Comparison of ENCODE assay signal across 25 cellular contexts in genomic region chr5:149285153-149285552, GRCh38. TPM values are rescaled to one million over a fixed set of nuclear protein-coding genes. Genes with fewer than 3 reads are reported as not detected.
DNase-seq lines count a peak whose midpoint lies in the region; ATAC-seq and TF ChIP-seq lines count a peak whose summit lies in the region.
"Had no signal": no experiment of that assay in that cellular context is flagged by ENCODE, and none has a peak within 500 bp of the region (broad histone marks: within the 10 kb centered on the region; RNA-seq: fewer than 3 reads in every experiment).

No MANE protein-coding gene starts in this region.

- no peak overlapping the region for H2BK120ac ChIP-seq in IMR-90 (ENCODE audit: low read depth, low read length)

- no peak overlapping the region for H4K5ac ChIP-seq in IMR-90 (ENCODE audit: low read depth, low read length)

- no peak for TF ChIP-seq EP300 in esophagus muscularis mucosa (IDR thresholded peaks at IDR 0.05)

- no peak overlapping the region for H4K8ac ChIP-seq in IMR-90 (ENCODE audit: low read depth in 2 of 2, low read length in 2 of 2)

- H3K9me3 Mint-ChIP-seq in activated naive CD4-positive, alpha-beta T cell treated with anti-CD3 and anti-CD28 coated beads, Interleukin-2, amount 50 U/mL, for 72 hours = no peaks in the 10 kb centered on the region
- H3K9me3 Mint-ChIP-seq in stimulated activated effector memory CD8-positive, alpha-beta T cell treated with anti-CD3 and anti-CD28 coated beads, Interleukin-12 subunit alpha, Interleukin-12 subunit beta, amount 100 ng/mL, for 72 hours = no peaks in the 10 kb centered on the region
- H3K9me3 Mint-ChIP-seq: activated CD4-positive, alpha-beta memory T cell treated with anti-CD3 and anti-CD28 coated beads, Interleukin-2, amount 10 ng/mL, durations not matched to agents 7 days and 5 days; neural progenitor cell; T-helper 2 cell treated with Interferon-gamma antibody and Interleukin-4, amounts not matched to agents 5 μg/mL and 100 μg/mL, for 36 hours had no signal

- H4K20me1 ChIP-seq in IMR-90 (ENCODE audit: insufficient read depth, low read length) = no peaks in the 10 kb centered on the region

- no peak overlapping the region for H3K4me3 Mint-ChIP-seq in stimulated activated effector memory CD8-positive, alpha-beta T cell treated with anti-CD3 and anti-CD28 coated beads, Interleukin-12 subunit alpha, Interleukin-12 subunit beta, amount 100 ng/mL, for 72 hours
- H3K4me3 Mint-ChIP-seq: activated CD4-positive, alpha-beta memory T cell treated with anti-CD3 and anti-CD28 coated beads, Interleukin-2, amount 10 ng/mL, durations not matched to agents 7 days and 5 days; neural progenitor cell; T-helper 2 cell treated with Interferon-gamma antibody and Interleukin-4, amounts not matched to agents 5 μg/mL and 100 μg/mL, for 36 hours had no signal

- H3K9me3 ChIP-seq in IMR-90 (ENCODE audit: control insufficient read depth, insufficient read depth, low read length) = no peaks in the 10 kb centered on the region
- no peaks in the 10 kb centered on the region for H3K9me3 ChIP-seq in esophagus muscularis mucosa
- H3K9me3 ChIP-seq: MG63, uterus had no signal

- TF ChIP-seq CTCF in IMR-90 (conservative IDR thresholded peaks at IDR 0.05; ENCODE audit: low read depth, low read length) (no peak), esophagus muscularis mucosa (IDR thresholded peaks at IDR 0.05) (no peak)

- H3K36me3 Mint-ChIP-seq in activated naive CD4-positive, alpha-beta T cell treated with anti-CD3 and anti-CD28 coated beads, Interleukin-2, amount 50 U/mL, for 72 hours = no peaks in the 10 kb centered on the region
- no peaks in the 10 kb centered on the region for H3K36me3 Mint-ChIP-seq in stimulated activated effector memory CD8-positive, alpha-beta T cell treated with anti-CD3 and anti-CD28 coated beads, Interleukin-12 subunit alpha, Interleukin-12 subunit beta, amount 100 ng/mL, for 72 hours
- H3K36me3 Mint-ChIP-seq: neural progenitor cell had no signal

- no peaks in the 10 kb centered on the region for H3K4me1 Mint-ChIP-seq in stimulated activated effector memory CD8-positive, alpha-beta T cell treated with anti-CD3 and anti-CD28 coated beads, Interleukin-12 subunit alpha, Interleukin-12 subunit beta, amount 100 ng/mL, for 72 hours
- H3K4me1 Mint-ChIP-seq: activated CD4-positive, alpha-beta memory T cell treated with anti-CD3 and anti-CD28 coated beads, Interleukin-2, amount 10 ng/mL, durations not matched to agents 7 days and 5 days had no signal

- no peak overlapping the region for H4K91ac ChIP-seq in IMR-90 (ENCODE audit: insufficient read depth, low read depth, low read length)

- 0 out of 4 replicates have a peak, but pooled peaks cover 3 to 7% of the 10 kb centered on the region in 2 experiments for H3K79me1 ChIP-seq in IMR-90 (ENCODE audit: low read depth in 1 of 2, low read length in 2 of 2)

- H2AK5ac ChIP-seq in IMR-90 (ENCODE audit: low read depth, low read length) = peak overlapping the region; percentile 20; the same call in 1 of the 2 replicates

- H3K14ac ChIP-seq in IMR-90 (replicated peaks; ENCODE audit: low read depth, low read length) = 0 out of 2 replicates have a peak overlapping the region, but pooled peaks have one; percentile 4

- intact Hi-C loops in IMR-90 (cut with micrococcal nuclease) (no loop called here), esophagus muscularis mucosa (cut with DNase I) (no loop called here)

- TF ChIP-seq POLR2A in IMR-90 (IDR thresholded peaks at IDR 0.05; ENCODE audit: low read depth, low read length) (no peak), esophagus muscularis mucosa (IDR thresholded peaks at IDR 0.05; ENCODE audit: low read depth) (no peak)

- TF ChIP-seq RAD21 in IMR-90 (IDR thresholded peaks at IDR 0.05; ENCODE audit: low read length) = no peak

- POLR2A ChIA-PET in IMR-90 (lab: Charles Lee; ENCODE audit: unreplicated experiment) = no interaction called here

- no peak overlapping the region for H2AK9ac ChIP-seq in IMR-90 (replicated peaks; ENCODE audit: low read depth, low read length, poor library complexity)

- peak; percentile 75 to 92 for ATAC-seq in activated naive CD4-positive, alpha-beta T cell treated with anti-CD3 and anti-CD28 coated beads, Interleukin-2, amount 50 U/mL, for 72 hours
- ATAC-seq in IMR-90 (ENCODE audit: low read depth) (no peak), GM18861 (IDR thresholded peaks at IDR 0.05; ENCODE audit: unreplicated experiment) (no peak), HG02642 (IDR thresholded peaks at IDR 0.05; ENCODE audit: poor library complexity, unreplicated experiment) (no peak)
- peak; percentile 76 for ATAC-seq in stimulated activated effector memory CD8-positive, alpha-beta T cell treated with anti-CD3 and anti-CD28 coated beads, Interleukin-12 subunit alpha, Interleukin-12 subunit beta, amount 100 ng/mL, for 72 hours

- CTCF ChIA-PET in IMR-90 (lab: Yijun Ruan, JAX) = no interaction called here

- no peak overlapping the region for H3K4ac ChIP-seq in IMR-90 (ENCODE audit: low read depth, low read length)

- H3K27ac Mint-ChIP-seq in activated naive CD4-positive, alpha-beta T cell treated with anti-CD3 and anti-CD28 coated beads, Interleukin-2, amount 50 U/mL, for 72 hours = peak overlapping the region in 1 of 2 donors; percentile 15
- no peak overlapping the region for H3K27ac Mint-ChIP-seq in stimulated activated effector memory CD8-positive, alpha-beta T cell treated with anti-CD3 and anti-CD28 coated beads, Interleukin-12 subunit alpha, Interleukin-12 subunit beta, amount 100 ng/mL, for 72 hours
- H3K27ac Mint-ChIP-seq: activated CD4-positive, alpha-beta memory T cell treated with anti-CD3 and anti-CD28 coated beads, Interleukin-2, amount 10 ng/mL, durations not matched to agents 7 days and 5 days; neural progenitor cell; T-helper 2 cell treated with Interferon-gamma antibody and Interleukin-4, amounts not matched to agents 5 μg/mL and 100 μg/mL, for 36 hours had no signal

- H3K4me3 ChIP-seq in IMR-90 (ENCODE audit: insufficient read depth, low read depth, low read length) (no peak overlapping the region), esophagus muscularis mucosa (no peak overlapping the region)
- H3K4me3 ChIP-seq: MG63, neural progenitor cell, uterus had no signal

- no peak overlapping the region for H2AFZ ChIP-seq in IMR-90 (replicated peaks; ENCODE audit: low read length, poor library complexity)
- H2AFZ ChIP-seq: neural progenitor cell had no signal

- no peak for DNase-seq in activated naive CD4-positive, alpha-beta T cell treated with anti-CD3 and anti-CD28 coated beads, Interleukin-2, amount 50 U/mL, for 72 hours (ENCODE audit: low spot score in 2 of 2)
- no peak for DNase-seq in activated naive CD4-positive, alpha-beta T cell treated with Interleukin-2 at 50 U/mL for 16 hours
- DNase-seq in IMR-90 = no peak
- DNase-seq in esophagus muscularis mucosa (ENCODE audit: extremely low spot score) = no peak
- DNase-seq in stimulated activated effector memory CD8-positive, alpha-beta T cell treated with anti-CD3 and anti-CD28 coated beads, Interleukin-12 subunit alpha, Interleukin-12 subunit beta, amount 100 ng/mL, for 72 hours (ENCODE audit: low spot score in 2 of 2) = no peak
- no peak for DNase-seq in COLO829 (ENCODE audit: low spot score)
- DNase-seq: activated CD4-positive, alpha-beta memory T cell treated with anti-CD3 and anti-CD28 coated beads, Interleukin-2, amount 10 ng/mL, durations not matched to agents 7 days and 5 days; activated naive CD4-positive, alpha-beta T cell; activated T-cell treated with anti-CD3 and anti-CD28 coated beads for 4 hours; anterior cingulate cortex; C1 segment of cervical spinal cord; Calu3; central memory CD4-positive, alpha-beta T cell; DND-41; MG63; NCI-H774; posterior cingulate gyrus; RPMI8226; stimulated activated CD8-positive, alpha-beta memory T cell treated with anti-CD3 and anti-CD28 coated beads, Interleukin-4, amount 100 ng/mL, for 48 hours had no signal

- WGBS in IMR-90 (ENCODE audit: extremely low coverage in 2 of 2, insufficient read length in 1 of 2), 2 experiments = no CpG with 5 or more reads among the region's 1 CpG
- WGBS in esophagus muscularis mucosa = 92% methylated on average over 1 of the region's 1 CpG

- peaks cover 20% of the 10 kb centered on the region; the same call in 1 of the 2 replicates for H3K9me1 ChIP-seq in IMR-90 (ENCODE audit: insufficient read depth, low read length)

- no peak overlapping the region for H2BK5ac ChIP-seq in IMR-90 (ENCODE audit: low read depth, low read length, poor library complexity, severe bottlenecking)

- no peak overlapping the region for H3K9ac ChIP-seq in IMR-90 (ENCODE audit: low read depth, low read length)
- H3K9ac ChIP-seq: neural progenitor cell had no signal

- H3K4me2 ChIP-seq in IMR-90 (ENCODE audit: low read depth, low read length) = no peak overlapping the region
- H3K4me2 ChIP-seq: neural progenitor cell had no signal

- peaks cover 1% of the 10 kb centered on the region; the same call in 1 of the 2 replicates for H3K4me1 ChIP-seq in IMR-90 (ENCODE audit: control insufficient read depth, insufficient read depth, low read length)
- H3K4me1 ChIP-seq in esophagus muscularis mucosa = peaks cover 25 to 77% (median 34%) of the 10 kb centered on the region in 4 donors
- H3K4me1 ChIP-seq: neural progenitor cell had no signal

- H3K56ac ChIP-seq in IMR-90 (ENCODE audit: extremely low read depth, insufficient read depth, low read length) = no peak overlapping the region

- in situ Hi-C loops in IMR-90 (cut with MboI; ENCODE audit: low sequenced_read_pairs) = no loop called here

- H3K36me3 ChIP-seq in IMR-90 (ENCODE audit: control insufficient read depth, insufficient read depth, low read length) = no peaks in the 10 kb centered on the region
- no peaks in the 10 kb centered on the region for H3K36me3 ChIP-seq in esophagus muscularis mucosa
- H3K36me3 ChIP-seq: neural progenitor cell, uterus, WERI-Rb-1 had no signal

- H2BK20ac ChIP-seq in IMR-90 (ENCODE audit: low read depth, low read length) = no peak overlapping the region

- no TSS peak for BruUV-seq in IMR-90 (replicated peaks; lab: Mats Ljungman, UMichigan)

- H3K27ac ChIP-seq in IMR-90 (ENCODE audit: insufficient read depth, low read length) = no peak overlapping the region
- H3K27ac ChIP-seq in esophagus muscularis mucosa (replicated peaks in 1 of 4) = peak overlapping the region in 3 of 4 donors; percentile 40 to 56 (median 42)
- H3K27ac ChIP-seq: neural progenitor cell, WERI-Rb-1 had no signal

- no peak overlapping the region for H2BK15ac ChIP-seq in IMR-90 (ENCODE audit: low read depth, low read length)

- H3K18ac ChIP-seq in IMR-90 (ENCODE audit: low read depth, low read length) = no peak overlapping the region

- H3K27me3 ChIP-seq in IMR-90 (ENCODE audit: control insufficient read depth, insufficient read depth, low read length) (no peaks in the 10 kb centered on the region), esophagus muscularis mucosa (no peaks in the 10 kb centered on the region)
- H3K27me3 ChIP-seq: MG63, neural progenitor cell, uterus had no signal

- H3K23ac ChIP-seq in IMR-90 (ENCODE audit: low read depth, low read length) = no peak overlapping the region

- dilution Hi-C loops in IMR-90 (cut with HindIII; ENCODE audit: low sequenced_read_pairs, unreplicated experiment) = no loop called here

RNA-seq across cellular contexts. Expression of gene AFAP1L1, which starts 13.5 kb away (rescaled TPM):
- total RNA-seq in activated naive CD4-positive, alpha-beta T cell treated with anti-CD3 and anti-CD28 coated beads, Interleukin-2, amount 50 U/mL, for 72 hours = under 1 TPM; 0.07 to 0.99 TPM
- total RNA-seq in IMR-90 (2012; rRNA removed) = 5.3 and 5.7 TPM in 2 replicates
- polyA plus RNA-seq in IMR-90 (2012; rRNA removed) = 2.9 and 3.3 TPM in 2 replicates
- 2.4 and 2.9 TPM in 2 replicates for polyA plus RNA-seq in IMR-90 (2012; cell fraction: cytosol; rRNA removed)
- polyA plus RNA-seq in IMR-90 (2012; cell fraction: nucleus; rRNA removed; ENCODE audit: low replicate concordance) = 2.3 and 2.4 TPM in 2 replicates
- total RNA-seq in esophagus muscularis mucosa = 10 to 100 TPM in 3 of 4 donors, 1 to 10 TPM in 1; 10.0 to 23.8 (median 16.6) TPM
- total RNA-seq: activated CD4-positive, alpha-beta memory T cell treated with anti-CD3 and anti-CD28 coated beads, Interleukin-2, amount 10 ng/mL, durations not matched to agents 7 days and 5 days had no signal

Comparison
In these comparisons a context has a peak if more than half of its experiments do, and no peak if none do; other contexts are left out.
1. ATAC-seq: peak in activated naive CD4-positive, alpha-beta T cell treated with anti-CD3 and anti-CD28 coated beads, Interleukin-2, amount 50 U/mL, for 72 hours (2 of 2) and stimulated activated effector memory CD8-positive, alpha-beta T cell treated with anti-CD3 and anti-CD28 coated beads, Interleukin-12 subunit alpha, Interleukin-12 subunit beta, amount 100 ng/mL, for 72 hours (single experiment); none in IMR-90 (single experiment), GM18861 (single experiment) and HG02642 (single experiment).